In genomic region chr4:122508083-122508482, GRCh38 we compare ENCODE assay signal across 17 cellular contexts. TPM values are rescaled to one million over a fixed set of nuclear protein-coding genes. Genes with fewer than 3 reads are reported as not detected.
DNase-seq lines count a peak whose midpoint lies in the region; ATAC-seq lines count a peak whose summit lies in the region.
"Had no signal": no experiment of that assay in that cellular context is flagged by ENCODE, and none has a peak within 500 bp of the region (broad histone marks: within the 10 kb centered on the region; RNA-seq: fewer than 3 reads in every experiment).

No MANE protein-coding gene starts in this region.

- peak; percentile 84 for ATAC-seq in HG03025 (IDR thresholded peaks at IDR 0.05; ENCODE audit: low FRiP score, unreplicated experiment)
- peak; percentile 50 to 75 (median 68) for ATAC-seq in T-cell (replicated peaks in 1 of 4)
- ATAC-seq in stimulated activated naive CD8-positive, alpha-beta T cell treated with anti-CD3 and anti-CD28 coated beads, Interleukin-15, Interleukin-2, amounts not matched to agents 100 U/mL and 50 U/mL, for 24 hours, result peak; percentile 59
- ATAC-seq: psoas muscle had no signal

- H3K27ac Mint-ChIP-seq in activated naive CD4-positive, alpha-beta T cell treated with anti-CD3 and anti-CD28 coated beads for 36 hours, result peak overlapping the region; percentile 98
- H3K27ac Mint-ChIP-seq in T-cell, result peak overlapping the region; percentile 29 to 65
- H3K27ac Mint-ChIP-seq: brain had no signal

- intact Hi-C loops in activated naive CD4-positive, alpha-beta T cell treated with anti-CD3 and anti-CD28 coated beads for 36 hours (cut with micrococcal nuclease), result loop anchor here (1.0 to 5.0 kb wide), 8 partner anchors 31 to 356 kb away; partner anchors contain the start of gene BLTP1

- H3K36me3 Mint-ChIP-seq in activated naive CD4-positive, alpha-beta T cell treated with anti-CD3 and anti-CD28 coated beads for 36 hours (ENCODE audit: low read depth), result no peaks in the 10 kb centered on the region
- no peaks in the 10 kb centered on the region for H3K36me3 Mint-ChIP-seq in T-cell
- H3K36me3 Mint-ChIP-seq: brain had no signal

- H3K4me3 Mint-ChIP-seq in activated naive CD4-positive, alpha-beta T cell treated with anti-CD3 and anti-CD28 coated beads for 36 hours, result peak overlapping the region; percentile 53
- peak overlapping the region in 2 of 3 donors; percentile 5 to 62 for H3K4me3 Mint-ChIP-seq in T-cell
- H3K4me3 Mint-ChIP-seq: brain had no signal

- peaks cover 89% of the 10 kb centered on the region for H3K4me1 Mint-ChIP-seq in activated naive CD4-positive, alpha-beta T cell treated with anti-CD3 and anti-CD28 coated beads for 36 hours (ENCODE audit: low read depth)
- peaks cover 10 to 33% (median 19%) of the 10 kb centered on the region in 3 donors for H3K4me1 Mint-ChIP-seq in T-cell
- H3K4me1 Mint-ChIP-seq: brain had no signal

- CTCF ChIA-PET in activated naive CD4-positive, alpha-beta T cell treated with anti-CD3 and anti-CD28 coated beads for 36 hours (lab: Charles Lee), result interaction anchor here (1.2 to 1.4 kb wide), 2 partner anchors 52 to 70 kb away, joined by 4 to 8 read pairs; partner anchors contain the start of gene IL2
- CTCF ChIA-PET in T-cell (lab: Charles Lee), result interaction anchor here in 1 of 2 donors (1.0 kb wide), 1 partner anchor 1751 kb away, joined by 3 read pairs; no protein-coding TSS in a partner anchor

- H3K9me3 Mint-ChIP-seq in activated naive CD4-positive, alpha-beta T cell treated with anti-CD3 and anti-CD28 coated beads for 36 hours, result no peaks in the 10 kb centered on the region
- no peaks in the 10 kb centered on the region for H3K9me3 Mint-ChIP-seq in T-cell
- H3K9me3 Mint-ChIP-seq: brain had no signal

- POLR2A ChIA-PET in T-cell (lab: Charles Lee), result no interaction called here

- no peaks in the 10 kb centered on the region for H3K27me3 Mint-ChIP-seq in activated naive CD4-positive, alpha-beta T cell treated with anti-CD3 and anti-CD28 coated beads for 36 hours (ENCODE audit: low read depth)
- H3K27me3 Mint-ChIP-seq in T-cell, result peaks cover 0 to 4% of the 10 kb centered on the region in 2 donors

- no peak for DNase-seq in activated naive CD4-positive, alpha-beta T cell treated with anti-CD3 and anti-CD28 coated beads for 36 hours
- DNase-seq in activated naive CD4-positive, alpha-beta T cell treated with anti-CD3 and anti-CD28 coated beads, Interleukin-2, amount 50 U/mL, for 16 hours, result no peak
- DNase-seq in T-cell, result no peak
- no peak for DNase-seq in stimulated activated naive CD8-positive, alpha-beta T cell treated with anti-CD3 and anti-CD28 coated beads, Interleukin-15, Interleukin-2, amounts not matched to agents 100 U/mL and 50 U/mL, for 24 hours
- DNase-seq in GDM1 (lab: John Stamatoyannopoulos, UW), result no peak
- DNase-seq in NCI-H2107 (lab: John Stamatoyannopoulos, UW), result no peak
- no peak for DNase-seq in stimulated activated CD4-positive, alpha-beta T cell treated with anti-CD3 and anti-CD28 coated beads, Interleukin-12 subunit alpha, Interleukin-12 subunit beta, amount 100 ng/mL, for 4 hours
- DNase-seq: BE2C; erythroblast; KG1; NCI-H345; psoas muscle; stimulated activated CD4-positive, alpha-beta T cell treated with anti-CD3 and anti-CD28 coated beads, Interleukin-4, amount 100 ng/mL, for 1 hour had no signal

RNA-seq across cellular contexts. Expression of gene IL2, which starts 51.6 kb away (rescaled TPM):
- 100 to 1,000 TPM; 142 to 147 TPM for total RNA-seq in activated naive CD4-positive, alpha-beta T cell treated with anti-CD3 and anti-CD28 coated beads for 36 hours
- 1 to 10 TPM in 4 of 5 donors, under 1 TPM in 1; 0.50 to 3.2 (median 1.4) TPM for total RNA-seq in T-cell
- total RNA-seq: psoas muscle, SJSA1, suprapubic skin had no signal

Comparison
In these comparisons a context has a peak if more than half of its experiments do, and no peak if none do; other contexts are left out.
1. RNA of gene IL2, which starts 51.6 kb away (total RNA-seq): 142 to 147 TPM in activated naive CD4-positive, alpha-beta T cell treated with anti-CD3 and anti-CD28 coated beads for 36 hours; 0.50 to 3.2 TPM in T-cell; every median in the first group is over 10 times any median in the second.
2. Peak in every context shown above with its lines, with median percentiles within 50 percentile points of each other: ATAC-seq.